In the genomic region with DNA sequence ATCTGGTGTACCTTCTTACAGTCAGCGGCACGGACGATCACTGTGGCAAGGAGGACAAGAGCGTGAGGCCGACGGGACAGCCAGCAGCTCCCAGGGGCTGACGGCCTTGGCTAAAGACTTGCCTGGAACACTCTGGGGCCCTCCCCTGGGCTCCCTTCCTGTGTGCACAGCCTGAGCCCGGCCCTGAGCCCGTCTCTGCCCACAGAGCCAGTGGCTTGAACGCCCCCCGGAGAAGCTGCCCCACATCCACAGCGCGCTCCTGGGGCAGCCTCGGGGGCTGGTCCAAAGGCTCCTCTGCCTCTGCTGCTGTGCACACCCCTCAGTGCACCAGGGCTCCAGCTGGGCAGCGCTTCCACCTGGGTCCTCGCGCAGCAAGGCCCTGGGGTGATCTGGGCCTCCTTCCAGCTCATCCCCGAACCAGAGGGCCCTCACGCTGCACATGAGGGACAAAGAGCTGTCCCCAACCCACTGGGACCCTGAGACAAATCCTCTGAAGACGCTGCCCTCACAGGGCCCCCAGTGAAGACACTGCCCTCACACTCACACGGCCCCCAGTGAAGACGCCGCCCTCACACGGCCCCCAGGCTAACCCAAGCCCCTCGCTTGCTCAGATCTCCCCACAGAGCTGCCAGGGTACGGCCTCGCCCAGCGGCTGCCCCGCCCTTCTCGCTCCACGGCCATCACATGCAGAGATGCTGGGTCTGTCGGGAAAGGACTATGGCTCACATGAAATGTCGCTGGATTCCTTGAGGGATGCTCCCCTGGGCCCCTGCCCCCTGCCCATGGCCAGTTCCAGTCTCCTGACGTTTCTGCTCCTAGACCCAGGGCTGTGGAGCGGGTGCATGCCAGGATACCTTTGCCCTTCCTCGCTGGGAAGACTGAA, we compare ENCODE assay signal across 26 cellular contexts. TPM values are rescaled to one million over a fixed set of nuclear protein-coding genes. Genes with fewer than 3 reads are reported as not detected.
DNase-seq lines count a peak whose midpoint lies in the region; ATAC-seq, FAIRE-seq and TF ChIP-seq lines count a peak whose summit lies in the region.
"Had no signal": no experiment of that assay in that cellular context is flagged by ENCODE, and none has a peak within 500 bp of the region (broad histone marks: within the 10 kb centered on the region; RNA-seq: fewer than 3 reads in every experiment).

No MANE protein-coding gene starts in this region.

- no peak overlapping the region for H3K14ac ChIP-seq in mesenchymal stem cell (ENCODE audit: low read length in 2 of 2)

- peaks cover 13% of the 10 kb centered on the region for H3K4me1 Mint-ChIP-seq in T-helper 17 cell

- peak; percentile 73 for DNase-seq in cardiac septum (ENCODE audit: low spot score)
- DNase-seq in right atrium auricular region (ENCODE audit: low spot score): no peak
- DNase-seq in K562 (ENCODE audit: extremely low read depth in 1 of 4, low spot score in 3 of 4): no peak
- DNase-seq in mesenchymal stem cell: no peak
- no peak for DNase-seq in sciatic nerve (ENCODE audit: low spot score)
- no peak for DNase-seq in T-helper 17 cell
- DNase-seq: CD4-positive, alpha-beta T cell; DMS53; KG1; MG63; NCI-H1105 treated with DMSO at 0.1 percent for 48 hours; NCI-H146; NCI-H1930; NCI-H2107; NCI-H524; NCI-H748 treated with DMSO at 0.1 percent for 48 hours; PC-3 had no signal

- intact Hi-C loops in cardiac septum (cut with DNase I) (no loop called here), K562 (cut with micrococcal nuclease) (no loop called here), sciatic nerve (cut with DNase I) (no loop called here)

- H3K79me1 ChIP-seq in mesenchymal stem cell (replicated peaks; ENCODE audit: low read length, poor library complexity, severe bottlenecking): peaks cover 32% of the 10 kb centered on the region

- H3K36me3 ChIP-seq in right atrium auricular region (peaks cover 90% of the 10 kb centered on the region), K562 (ENCODE audit: control insufficient read depth, insufficient read depth, low read length) (peaks cover 25% of the 10 kb centered on the region; the same call in 1 of the 3 replicates), mesenchymal stem cell (ENCODE audit: control insufficient read depth in 1 of 2, insufficient read depth in 2 of 2, low read depth in 1 of 2, low read length in 2 of 2) (peaks cover 89% of the 10 kb centered on the region in 2 experiments)

- no peak overlapping the region for H3K18ac ChIP-seq in mesenchymal stem cell (ENCODE audit: low read depth in 1 of 2, low read length in 2 of 2)

- H3K4me2 ChIP-seq in K562 (ENCODE audit: insufficient read depth, low read length) (no peak overlapping the region), mesenchymal stem cell (ENCODE audit: low read length, poor library complexity, severe bottlenecking) (no peak overlapping the region)
- H3K4me2 ChIP-seq: BLaER1 treated with 17β-estradiol and CSF1 and Interleukin-3, amounts not matched to agents 10 nM and 100 nM had no signal

- H3K27ac Mint-ChIP-seq in T-helper 17 cell: no peak overlapping the region
- H3K27ac Mint-ChIP-seq: CD4-positive, alpha-beta T cell had no signal

- peaks cover 6% of the 10 kb centered on the region for H3K36me3 Mint-ChIP-seq in T-helper 17 cell (ENCODE audit: low read depth)

- no peak overlapping the region for H2BK120ac ChIP-seq in mesenchymal stem cell (ENCODE audit: low read depth, low read length)

- H3K9ac ChIP-seq in K562 (ENCODE audit: insufficient read depth in 1 of 2, low read depth in 2 of 2, low read length in 2 of 2) (peak overlapping the region in 1 of 2 experiments; percentile 17; a peak in 1 of 4 replicates), mesenchymal stem cell (ENCODE audit: low read length) (no peak overlapping the region)
- H3K9ac ChIP-seq: BLaER1 treated with 17β-estradiol and CSF1 and Interleukin-3, amounts not matched to agents 10 nM and 100 nM had no signal

- H3K27me3 Mint-ChIP-seq in T-helper 17 cell: no peaks in the 10 kb centered on the region
- H3K27me3 Mint-ChIP-seq: CD4-positive, alpha-beta T cell had no signal

- POLR2A ChIA-PET in K562 (lab: Yijun Ruan, JAX): no interaction called here

- H3K9me1 ChIP-seq in K562 (ENCODE audit: control insufficient read depth, insufficient read depth, low read length): no peaks in the 10 kb centered on the region

- H2BK5ac ChIP-seq in mesenchymal stem cell (ENCODE audit: low read depth, low read length, poor library complexity, severe bottlenecking): no peak overlapping the region

- BruUV-seq in K562 (replicated peaks; lab: Mats Ljungman, UMichigan): no TSS peak

- no peak for FAIRE-seq in K562 (lab: Jason Lieb, UNC)
- FAIRE-seq: GM18507, H1, HTR-8/SVneo had no signal

- H3K23ac ChIP-seq in mesenchymal stem cell (ENCODE audit: low read length in 2 of 2): no peak overlapping the region

- H3K4me3 Mint-ChIP-seq in T-helper 17 cell: no peak overlapping the region
- H3K4me3 Mint-ChIP-seq: CD4-positive, alpha-beta T cell had no signal

- H2BK12ac ChIP-seq in mesenchymal stem cell (ENCODE audit: low read length in 2 of 2): no peak overlapping the region

- H3K4me3 ChIP-seq in right atrium auricular region: no peak overlapping the region
- H3K4me3 ChIP-seq in K562: no peak overlapping the region
- H3K4me3 ChIP-seq in mesenchymal stem cell (ENCODE audit: insufficient read depth in 1 of 2, low read depth in 1 of 2, low read length in 2 of 2): no peak overlapping the region
- H3K4me3 ChIP-seq: BLaER1 treated with 17β-estradiol and CSF1 and Interleukin-3, amounts not matched to agents 10 nM and 100 nM; MG63 had no signal

- CTCF ChIA-PET in K562 (lab: Yijun Ruan, JAX; ENCODE audit: low intra/inter-chr PET ratio): no interaction called here

- ATAC-seq in K562 (no peak), sciatic nerve (no peak), GM18511 (IDR thresholded peaks at IDR 0.05; ENCODE audit: unreplicated experiment) (no peak), GM21390 (IDR thresholded peaks at IDR 0.05; ENCODE audit: unreplicated experiment) (no peak), T-helper 17 cell (no peak)
- ATAC-seq: HCT116, PC-3, Right ventricle myocardium inferior had no signal

- no peak overlapping the region for H4K8ac ChIP-seq in mesenchymal stem cell (ENCODE audit: low read length)

- no peak overlapping the region for H3K4ac ChIP-seq in mesenchymal stem cell (ENCODE audit: low read depth in 1 of 2, low read length in 2 of 2)

- H3K27me3 ChIP-seq in right atrium auricular region (no peaks in the 10 kb centered on the region), K562 (ENCODE audit: control insufficient read depth in 2 of 2, insufficient read depth in 2 of 2, low read length in 2 of 2) (no peaks in the 10 kb centered on the region), mesenchymal stem cell (ENCODE audit: control insufficient read depth in 1 of 2, insufficient read depth in 1 of 2, low read length in 2 of 2) (no peaks in the 10 kb centered on the region)
- H3K27me3 ChIP-seq: BLaER1 treated with 17β-estradiol and CSF1 and Interleukin-3, amounts not matched to agents 10 nM and 100 nM; MG63 had no signal

- peak overlapping the region; percentile 1 for H2BK15ac ChIP-seq in mesenchymal stem cell (ENCODE audit: low read depth, poor library complexity, severe bottlenecking)

- no peak overlapping the region for H2AFZ ChIP-seq in K562 (ENCODE audit: low read depth, low read length)
- no peak overlapping the region for H2AFZ ChIP-seq in mesenchymal stem cell (ENCODE audit: low read depth, low read length)

- no peak for TF ChIP-seq EP300 in K562 (IDR thresholded peaks at IDR 0.05; ENCODE audit: low read length)

- WGBS in K562 (ENCODE audit: insufficient coverage, low coverage, missing lambda C conversion rate): 83% methylated on average over 26 of the region's 36 CpGs
- WGBS in mesenchymal stem cell: 96% methylated on average over 36 of the region's 36 CpGs

- H2AK5ac ChIP-seq in mesenchymal stem cell (ENCODE audit: low read length, severe bottlenecking): no peak overlapping the region

- no peak overlapping the region for H4K91ac ChIP-seq in mesenchymal stem cell (ENCODE audit: low read length)

- TF ChIP-seq RAD21 in K562 (CRISPR knock-in tag; conservative IDR thresholded peaks at IDR 0.05 in 1 of 2, IDR thresholded peaks at IDR 0.05 in 1 of 2): no peak

- no peak for TF ChIP-seq POLR2A in K562 (conservative IDR thresholded peaks at IDR 0.05)

- H3K79me2 ChIP-seq in K562 (ENCODE audit: control insufficient read depth, insufficient read depth, low read length): no peaks in the 10 kb centered on the region

- TF ChIP-seq CTCF in right atrium auricular region (IDR thresholded peaks at IDR 0.05) (no peak), K562 (IDR thresholded peaks at IDR 0.05 in 2 of 3, conservative IDR thresholded peaks at IDR 0.05 in 1 of 3; ENCODE audit: insufficient read depth in 2 of 3, low read depth in 1 of 3, low read length in 3 of 3) (no peak)

- peaks cover 0 to 23% of the 10 kb centered on the region in 2 donors for H3K4me1 ChIP-seq in right atrium auricular region
- H3K4me1 ChIP-seq in K562 (replicated peaks in 1 of 2; ENCODE audit: control insufficient read depth in 2 of 2, insufficient read depth in 2 of 2, low read length in 2 of 2): peaks cover 4 to 23% of the 10 kb centered on the region in 2 experiments; a peak in 3 of 5 replicates
- H3K4me1 ChIP-seq in mesenchymal stem cell (ENCODE audit: control insufficient read depth, insufficient read depth, low read depth, low read length): peaks cover 10% of the 10 kb centered on the region

- in situ Hi-C loops in K562 (cut with MboI): no loop called here

- no peaks in the 10 kb centered on the region for H4K20me1 ChIP-seq in K562 (replicated peaks; ENCODE audit: control insufficient read depth, insufficient read depth, low read length)

- H3K9me3 ChIP-seq in right atrium auricular region (no peaks in the 10 kb centered on the region), K562 (replicated peaks; ENCODE audit: control insufficient read depth, insufficient read depth, low read depth, low read length) (no peaks in the 10 kb centered on the region), mesenchymal stem cell (ENCODE audit: control insufficient read depth, low read length) (no peaks in the 10 kb centered on the region), T-helper 17 cell (ENCODE audit: control insufficient read depth, low read length, poor library complexity, severe bottlenecking) (no peaks in the 10 kb centered on the region)
- H3K9me3 ChIP-seq: BLaER1 treated with 17β-estradiol and CSF1 and Interleukin-3, amounts not matched to agents 10 nM and 100 nM; MG63 had no signal

- H3K27ac ChIP-seq in right atrium auricular region (no peak overlapping the region), K562 (ENCODE audit: extremely low read depth, low read depth, low read length) (no peak overlapping the region), mesenchymal stem cell (ENCODE audit: low read length, poor library complexity, severe bottlenecking) (no peak overlapping the region)
- H3K27ac ChIP-seq: BLaER1 treated with 17β-estradiol and CSF1 and Interleukin-3, amounts not matched to agents 10 nM and 100 nM had no signal

RNA-seq across cellular contexts. Expression of a gene that starts 22.2 kb away (rescaled TPM):
- total RNA-seq in cardiac septum (not detected), right atrium auricular region (under 1 TPM in 1 of 2 donors, not detected in 1; 0.71 TPM), K562 (2014; rRNA removed) (0.04 and 0.14 TPM in 2 replicates), K562 (2014; rRNA removed; fragmentation: Illumina TruSeq; extraction: Trizol) (not detected in 2 replicates), K562 (2015; rRNA removed; fragmentation: Illumina TruSeq; extraction: Trizol) (not detected in 2 replicates), K562 (2021) (0.04 and 0.09 TPM in 2 replicates), sciatic nerve (0.40 TPM), T-helper 17 cell (1 to 10 TPM in 1 of 2 donors, under 1 TPM in 1; 0.65 to 2.3 TPM)
- 0.49 TPM in 1 of 2 replicates, not detected in the other for total RNA-seq in K562 (2011; cell fraction: chromatin; rRNA removed; ENCODE audit: low replicate concordance)
- total RNA-seq in K562 (2011; cell fraction: nucleolus; rRNA removed): 0.13 and 0.17 TPM in 2 replicates
- total RNA-seq in K562 (2011; cell fraction: nucleoplasm; rRNA removed): 0.22 TPM in 1 of 2 replicates, not detected in the other
- polyA plus RNA-seq in K562 (2011; rRNA removed) (not detected in 2 replicates), K562 (2014; fragmentation: Illumina TruSeq; extraction: Trizol) (not detected in 2 replicates), K562 (2014; fragmentation: Nextera tagmentation; extraction: Ambion mirVana) (not detected), K562 (2014; rRNA removed) (not detected in 2 replicates)
- polyA plus RNA-seq in K562 (2011; cell fraction: cytosol; rRNA removed): 0.03 TPM in 1 of 2 replicates, not detected in the other
- 0.20 and 0.27 TPM in 2 replicates for polyA plus RNA-seq in K562 (2011; cell fraction: nucleus; rRNA removed)
- 0.03 and 0.14 TPM in 2 replicates for polyA plus RNA-seq in K562 (2012)
- not detected in 2 replicates for polyA minus RNA-seq in K562 (2011; rRNA and poly(A)+ RNA removed)
- polyA minus RNA-seq in K562 (2011; cell fraction: cytosol; rRNA and poly(A)+ RNA removed): not detected in 2 replicates
- 0.11 and 0.13 TPM in 2 replicates for polyA minus RNA-seq in K562 (2011; cell fraction: nucleus; rRNA and poly(A)+ RNA removed)
- 0.14 TPM for polyA plus RNA-seq in mesenchymal stem cell (2013, experiment 1 of 2)
- 0.12 TPM for polyA plus RNA-seq in mesenchymal stem cell (2013, experiment 2 of 2)
- total RNA-seq: G401, PC-3 had no signal
